ENCODE assay signal across 8 cellular contexts in the genomic region with DNA sequence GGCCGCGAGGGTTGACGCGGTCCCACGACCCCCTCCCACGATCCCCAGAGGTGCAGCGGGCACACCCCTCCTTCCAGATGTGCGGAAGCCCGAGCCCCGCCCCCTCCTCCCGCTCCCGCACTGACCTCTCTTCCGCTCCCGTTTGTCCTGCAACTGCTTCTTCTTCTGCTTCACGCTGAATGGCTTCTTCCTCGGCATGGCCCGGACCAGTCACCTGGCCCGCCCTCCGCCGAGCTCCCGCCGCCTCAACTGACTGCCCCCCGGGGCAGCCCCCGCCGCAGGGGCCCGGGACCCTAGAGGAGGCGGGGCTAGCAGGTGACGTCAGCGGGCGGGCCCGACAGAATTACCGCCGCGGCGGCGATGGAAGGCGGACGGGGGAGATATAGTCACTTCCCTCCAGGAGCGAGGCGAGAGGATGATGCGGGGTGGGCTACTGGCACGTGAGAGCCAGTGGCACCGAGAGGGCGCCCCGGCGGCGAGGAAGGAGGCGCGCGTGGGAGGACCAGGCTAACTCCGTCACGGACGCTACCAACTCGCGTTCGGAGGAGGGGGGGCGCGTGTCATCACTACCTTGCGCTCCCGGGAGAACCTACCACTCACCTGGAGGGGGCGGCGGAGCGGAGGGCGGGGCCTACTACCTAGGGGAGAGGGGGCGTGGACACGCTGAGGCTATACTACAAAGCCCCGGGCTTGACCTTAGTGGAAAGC. TPM values are rescaled to one million over a fixed set of nuclear protein-coding genes. Genes with fewer than 3 reads are reported as not detected.
DNase-seq lines count a peak whose midpoint lies in the region; ATAC-seq and TF ChIP-seq lines count a peak whose summit lies in the region.

A gene with protein sequence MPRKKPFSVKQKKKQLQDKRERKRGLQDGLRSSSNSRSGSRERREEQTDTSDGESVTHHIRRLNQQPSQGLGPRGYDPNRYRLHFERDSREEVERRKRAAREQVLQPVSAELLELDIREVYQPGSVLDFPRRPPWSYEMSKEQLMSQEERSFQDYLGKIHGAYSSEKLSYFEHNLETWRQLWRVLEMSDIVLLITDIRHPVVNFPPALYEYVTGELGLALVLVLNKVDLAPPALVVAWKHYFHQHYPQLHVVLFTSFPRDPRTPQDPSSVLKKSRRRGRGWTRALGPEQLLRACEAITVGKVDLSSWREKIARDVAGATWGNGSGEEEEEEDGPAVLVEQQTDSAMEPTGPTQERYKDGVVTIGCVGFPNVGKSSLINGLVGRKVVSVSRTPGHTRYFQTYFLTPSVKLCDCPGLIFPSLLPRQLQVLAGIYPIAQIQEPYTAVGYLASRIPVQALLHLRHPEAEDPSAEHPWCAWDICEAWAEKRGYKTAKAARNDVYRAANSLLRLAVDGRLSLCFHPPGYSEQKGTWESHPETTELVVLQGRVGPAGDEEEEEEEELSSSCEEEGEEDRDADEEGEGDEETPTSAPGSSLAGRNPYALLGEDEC (minus strand): TSS at position 484 of the 708 bp plus-strand sequence. CDS start 286 bp downstream, at position 198.

- ATAC-seq in HG02884 (IDR thresholded peaks at IDR 0.05; ENCODE audit: unreplicated experiment): peak; percentile 76
- peak; percentile 83 for ATAC-seq in left ventricle myocardium superior

- H3K36me3 ChIP-seq in vagina: peaks cover 0 to 25% of the 10 kb centered on the region in 2 donors

- peaks cover 33% of the 10 kb centered on the region for H3K4me1 ChIP-seq in vagina

- H3K9me3 ChIP-seq in vagina: no peaks in the 10 kb centered on the region

- H3K27ac ChIP-seq in angular gyrus (ENCODE audit: low read depth, low read length) (peak within 1 kb of the TSS; percentile 99), vagina (peak within 1 kb of the TSS; percentile 97)

- DNase-seq in NCI-H1694 treated with DMSO at 0.1 percent for 48 hours (lab: John Stamatoyannopoulos, UW) (peak; percentile 29), T-helper 2 cell (peak; percentile 97 to 100 (median 99)), left ventricle myocardium superior (peak; percentile 95), putamen (ENCODE audit: low spot score) (peak; percentile 91), vagina (ENCODE audit: extremely low spot score in 2 of 2) (peak in 1 of 2 donors; percentile 95)

- TF ChIP-seq POLR2A in GM15510 (IDR thresholded peaks at IDR 0.05; ENCODE audit: borderline replicate concordance, extremely low read depth, insufficient read length) (peak; percentile 55), vagina (IDR thresholded peaks at IDR 0.05) (peak in 1 of 2 donors; percentile 62)

- intact Hi-C loops in left ventricle myocardium superior (cut with micrococcal nuclease): no loop called here
- intact Hi-C loops in vagina (cut with DNase I): no loop called here

- H3K4me3 ChIP-seq in vagina: peak within 1 kb of the TSS; percentile 73 to 76

- peak in 1 of 3 experiments; percentile 10 for TF ChIP-seq CTCF in vagina (IDR thresholded peaks at IDR 0.05)

- no peaks in the 10 kb centered on the region for H3K27me3 ChIP-seq in vagina

RNA-seq across cellular contexts. Expression of the gene that starts here (rescaled TPM):
- total RNA-seq in left ventricle myocardium superior (18.4 TPM), vagina (24.1 TPM)
